19 cellular contexts compared by ENCODE assay signal in genomic region chr3:114565201-114565600, GRCh38.
A peak's percentile ranks its signal among the peaks of the same experiment; 100 is the strongest.
DNase-seq lines count a peak whose midpoint lies in the region; ATAC-seq and TF ChIP-seq lines count a peak whose summit lies in the region.
"Had no signal": no experiment of that assay in that cellular context is flagged by ENCODE, and none has a peak within 500 bp of the region (broad histone marks: within the 10 kb centered on the region; RNA-seq: fewer than 3 reads in every experiment).

No MANE protein-coding gene starts in this region.

- no peaks in the 10 kb centered on the region for H3K9me3 ChIP-seq in MM.1S (replicated peaks; ENCODE audit: insufficient read depth, low read length)
- H3K9me3 ChIP-seq in gastrocnemius medialis = no peaks in the 10 kb centered on the region
- H3K9me3 ChIP-seq: left lung, mucosa of descending colon, prostate gland had no signal

- peak; percentile 20 for DNase-seq in AG09319 (ENCODE audit: extremely low read depth, low read depth)
- no peak for DNase-seq in MM.1S
- peak; percentile 42 for DNase-seq in fibroblast of villous mesenchyme (ENCODE audit: low read depth)
- DNase-seq in gastrocnemius medialis = peak; percentile 27 to 51
- DNase-seq in DMS79 (lab: John Stamatoyannopoulos, UW) = no peak
- DNase-seq in activated T-cell treated with anti-CD3 and anti-CD28 coated beads for 4 hours = no peak
- DNase-seq: ACHN; activated CD4-positive, alpha-beta T cell treated with anti-CD3 and anti-CD28 coated beads, Interleukin-2, amount 50 U/mL, for 1 hour; EL; HCEC 1CT; left lung; NCI-H146; NCI-H524; stimulated activated CD4-positive, alpha-beta T cell treated with anti-CD3 and anti-CD28 coated beads, Interleukin-4, amount 100 ng/mL, for 24 hours had no signal

- no peak overlapping the region for H2AFZ ChIP-seq in MM.1S (ENCODE audit: low read length)

- peaks cover 12% of the 10 kb centered on the region for H3K27me3 ChIP-seq in MM.1S (replicated peaks; ENCODE audit: insufficient read depth, low read length)
- no peaks in the 10 kb centered on the region for H3K27me3 ChIP-seq in gastrocnemius medialis
- H3K27me3 ChIP-seq: left lung had no signal

- no peak for ATAC-seq in gastrocnemius medialis
- ATAC-seq in GM18907 (IDR thresholded peaks at IDR 0.05; ENCODE audit: unreplicated experiment) = no peak
- no peak for ATAC-seq in HG03457 (IDR thresholded peaks at IDR 0.05; ENCODE audit: unreplicated experiment)
- ATAC-seq: left lung, mucosa of descending colon had no signal

- H3K4me1 ChIP-seq in MM.1S (ENCODE audit: low read length) (peaks cover 22% of the 10 kb centered on the region), gastrocnemius medialis (peaks cover 33 to 36% of the 10 kb centered on the region in 2 donors)
- H3K4me1 ChIP-seq: left lung, prostate gland had no signal

- no peaks in the 10 kb centered on the region for H3K79me2 ChIP-seq in MM.1S (ENCODE audit: low read length)

- intact Hi-C loops in gastrocnemius medialis (cut with DNase I; ENCODE audit: low total_unique reads) = no loop called here

- H3K4me3 ChIP-seq in MM.1S (ENCODE audit: low read length) = no peak overlapping the region
- H3K4me3 ChIP-seq in fibroblast of villous mesenchyme (ENCODE audit: low read depth, low read length) = no peak overlapping the region
- H3K4me3 ChIP-seq in gastrocnemius medialis = no peak overlapping the region
- H3K4me3 ChIP-seq: left lung, mucosa of descending colon, prostate gland, SK-N-MC had no signal

- no peak overlapping the region for H3K9ac ChIP-seq in MM.1S (ENCODE audit: low read length)

- peak overlapping the region; percentile 1; the same call in 1 of the 2 replicates for H3K4me2 ChIP-seq in MM.1S (ENCODE audit: low read depth, low read length)

- H3F3A ChIP-seq in MM.1S (ENCODE audit: insufficient read depth, low read length) = peaks cover 12% of the 10 kb centered on the region

- no peak for TF ChIP-seq POLR2A in gastrocnemius medialis (IDR thresholded peaks at IDR 0.05)

- in situ Hi-C loops in gastrocnemius medialis (cut with MboI; ENCODE audit: low sequenced_read_pairs in 4 of 4) = no loop called here

- TF ChIP-seq CTCF in AG09319 (IDR thresholded peaks at IDR 0.05; ENCODE audit: low read depth, low read length) (no peak), MM.1S (IDR thresholded peaks at IDR 0.05; ENCODE audit: low read length) (no peak), fibroblast of villous mesenchyme (IDR thresholded peaks at IDR 0.05; ENCODE audit: insufficient read depth, low read depth, low read length) (no peak), gastrocnemius medialis (IDR thresholded peaks at IDR 0.05 in 4 of 5, conservative IDR thresholded peaks at IDR 0.05 in 1 of 5) (no peak)

- H4K20me1 ChIP-seq in MM.1S (ENCODE audit: insufficient read depth, low read length) = no peaks in the 10 kb centered on the region

- no peaks in the 10 kb centered on the region for H3K9me2 ChIP-seq in MM.1S (replicated peaks; ENCODE audit: insufficient read depth, low read length)

- H3K36me3 ChIP-seq in MM.1S (replicated peaks; ENCODE audit: insufficient read depth, low read length) (no peaks in the 10 kb centered on the region), gastrocnemius medialis (no peaks in the 10 kb centered on the region)
- H3K36me3 ChIP-seq: left lung, prostate gland had no signal

- H3K27ac ChIP-seq in MM.1S (ENCODE audit: low read length) (no peak overlapping the region), gastrocnemius medialis (peak overlapping the region in 2 of 4 donors; percentile 31 to 34)
- H3K27ac ChIP-seq: left lung, prostate gland, SK-N-MC had no signal

Comparison
In these comparisons a context has a peak if more than half of its experiments do, and no peak if none do; other contexts are left out.
1. DNase-seq: peak in AG09319 (single experiment), fibroblast of villous mesenchyme (single experiment) and gastrocnemius medialis (2 of 2); none in MM.1S (single experiment), DMS79 (single experiment) and activated T-cell treated with anti-CD3 and anti-CD28 coated beads for 4 hours (single experiment).